ENCODE assay signal across 8 cellular contexts in genomic region chr10:7412482-7413251, GRCh38. TPM values are rescaled to one million over a fixed set of nuclear protein-coding genes. Genes with fewer than 3 reads are reported as not detected.
A peak's percentile ranks its signal among the peaks of the same experiment; 100 is the strongest.
DNase-seq lines count a peak whose midpoint lies in the region; ATAC-seq and TF ChIP-seq lines count a peak whose summit lies in the region.

No MANE protein-coding gene starts in this region.

- no peak for TF ChIP-seq POLR2A in esophagus squamous epithelium (IDR thresholded peaks at IDR 0.05)

- H3K9me3 Mint-ChIP-seq in WTC11 = no peaks in the 10 kb centered on the region

- H3K27me3 ChIP-seq in BLaER1 (peaks cover 39% of the 10 kb centered on the region), esophagus squamous epithelium (peaks cover 8 to 78% (median 12%) of the 10 kb centered on the region in 4 donors), neuron (ENCODE audit: insufficient read depth, low read length) (peaks cover 54% of the 10 kb centered on the region), aorta (ENCODE audit: control insufficient read depth in 1 of 2, insufficient read depth in 2 of 2, low read length in 1 of 2) (no peaks in the 10 kb centered on the region)

- DNase-seq in WTC11 (ENCODE audit: low spot score) = peak; percentile 71
- no peak for DNase-seq in esophagus squamous epithelium (lab: John Stamatoyannopoulos, UW)
- DNase-seq in aorta = peak; percentile 69 to 81
- no peak for DNase-seq in NAMALWA (ENCODE audit: low spot score)

- H3K36me3 ChIP-seq in BLaER1 (no peaks in the 10 kb centered on the region), esophagus squamous epithelium (no peaks in the 10 kb centered on the region), neuron (ENCODE audit: insufficient read depth, low read length) (no peaks in the 10 kb centered on the region), aorta (ENCODE audit: control insufficient read depth in 1 of 2, insufficient read depth in 2 of 2, low read length in 1 of 2) (no peaks in the 10 kb centered on the region)

- H3K4me2 ChIP-seq in BLaER1 = peak overlapping the region; percentile 96

- peaks cover 65% of the 10 kb centered on the region for H3K27me3 Mint-ChIP-seq in WTC11 (ENCODE audit: low read depth)

- WGBS in esophagus squamous epithelium, 2 donors = 2 to 9% methylated on average over 4 to 16 of the region's 62 CpGs
- 1 to 3% methylated on average over 57 to 62 of the region's 62 CpGs for WGBS in aorta, 2 donors

- ATAC-seq in WTC11 (peak; percentile 12), aorta (ENCODE audit: low FRiP score) (peak; percentile 4), GM18511 (IDR thresholded peaks at IDR 0.05; ENCODE audit: unreplicated experiment) (no peak), GM18870 (IDR thresholded peaks at IDR 0.05; ENCODE audit: unreplicated experiment) (no peak)

- peak overlapping the region; percentile 92 for H3K4me3 Mint-ChIP-seq in WTC11

- CTCF ChIA-PET in WTC11 (lab: Charles Lee) = interaction anchor here (0.6 to 5.6 kb wide), 5 partner anchors 111 to 1797 kb away, joined by 5 to 38 read pairs (median 7); no protein-coding TSS in a partner anchor

- no peaks in the 10 kb centered on the region for H3K9me3 ChIP-seq in BLaER1
- no peaks in the 10 kb centered on the region for H3K9me3 ChIP-seq in esophagus squamous epithelium
- H3K9me3 ChIP-seq in neuron (ENCODE audit: low read length) = no peaks in the 10 kb centered on the region
- H3K9me3 ChIP-seq in aorta (ENCODE audit: control insufficient read depth, low read length) = no peaks in the 10 kb centered on the region

- intact Hi-C loops in esophagus squamous epithelium (cut with DNase I) = loop anchor here (5.0 kb wide), 1 partner anchor 740 kb away; no protein-coding TSS in a partner anchor
- intact Hi-C loops in aorta (cut with DNase I) = no loop called here

- H3K9ac ChIP-seq in BLaER1 = no peak overlapping the region

- peaks cover 12% of the 10 kb centered on the region for H3K4me1 Mint-ChIP-seq in WTC11

- peak overlapping the region; percentile 17 for H2AFZ ChIP-seq in neuron (ENCODE audit: low read depth, low read length)

- no peaks in the 10 kb centered on the region for H3K36me3 Mint-ChIP-seq in WTC11

- TF ChIP-seq CTCF in WTC11 (IDR thresholded peaks at IDR 0.05) (no peak), esophagus squamous epithelium (IDR thresholded peaks at IDR 0.05) (no peak)

- H3K27ac ChIP-seq in BLaER1 (no peak overlapping the region), esophagus squamous epithelium (peak overlapping the region in 1 of 4 donors; percentile 2), aorta (ENCODE audit: low read depth in 1 of 2, low read length in 2 of 2) (no peak overlapping the region)

- no peaks in the 10 kb centered on the region for H4K20me1 ChIP-seq in BLaER1

- H3K4me1 ChIP-seq in BLaER1 (peaks cover 34% of the 10 kb centered on the region), esophagus squamous epithelium (peaks cover 28 to 56% (median 36%) of the 10 kb centered on the region in 3 donors), neuron (ENCODE audit: insufficient read depth, low read length) (peaks cover 15% of the 10 kb centered on the region), aorta (ENCODE audit: control insufficient read depth in 1 of 2, insufficient read depth in 2 of 2, low read length in 2 of 2) (no peaks in the 10 kb centered on the region)

- POLR2A ChIA-PET in WTC11 (lab: Charles Lee) = no interaction called here

- H3K27ac Mint-ChIP-seq in WTC11 = no peak overlapping the region

- peak overlapping the region; percentile 90; the same call in 1 of the 2 replicates for H3K4me3 ChIP-seq in BLaER1
- peak overlapping the region; percentile 26 to 72 (median 59) for H3K4me3 ChIP-seq in esophagus squamous epithelium
- no peak overlapping the region for H3K4me3 ChIP-seq in neuron (ENCODE audit: low read length)
- H3K4me3 ChIP-seq in aorta (ENCODE audit: low read length in 2 of 2) = no peak overlapping the region

TF ChIP-seq in WTC11, 78 proteins besides CTCF, POLR2A, EP300 and RAD21 (continues in another document):
- 0 out of 2 replicates have a peak, but pooled peaks have one; percentile 61 for TF ChIP-seq MLX (CRISPR knock-in tag; IDR thresholded peaks at IDR 0.05)
- TF ChIP-seq PRRX2 (CRISPR knock-in tag; IDR thresholded peaks at IDR 0.05) = no peak
- TF ChIP-seq TEAD1 (CRISPR knock-in tag; IDR thresholded peaks at IDR 0.05) = 0 out of 2 replicates have a peak, but pooled peaks have one; percentile 59
- TF ChIP-seq USF1 (CRISPR knock-in tag; IDR thresholded peaks at IDR 0.05) = peak; percentile 87
- peak; percentile 59; the same call in 1 of the 2 replicates for TF ChIP-seq FOXP4 (CRISPR knock-in tag; IDR thresholded peaks at IDR 0.05)
- no peak for TF ChIP-seq CBFB (CRISPR knock-in tag; IDR thresholded peaks at IDR 0.05; ENCODE audit: low read depth)
- TF ChIP-seq RELA (CRISPR knock-in tag; IDR thresholded peaks at IDR 0.05; ENCODE audit: borderline replicate concordance) = peak; percentile 70; the same call in 1 of the 2 replicates
- peak; percentile 93 for TF ChIP-seq MAX (CRISPR knock-in tag; IDR thresholded peaks at IDR 0.05)
- TF ChIP-seq ATF1 (CRISPR knock-in tag; IDR thresholded peaks at IDR 0.05) = 0 out of 2 replicates have a peak, but pooled peaks have one; percentile 31
- peak; percentile 59 for TF ChIP-seq FOXK1 (CRISPR knock-in tag; IDR thresholded peaks at IDR 0.05)
- peak; percentile 88 for TF ChIP-seq USF2 (CRISPR knock-in tag; IDR thresholded peaks at IDR 0.05)
- TF ChIP-seq AFF4 (CRISPR knock-in tag; IDR thresholded peaks at IDR 0.05; ENCODE audit: borderline replicate concordance) = no peak

RNA-seq across cellular contexts. Expression of gene SFMBT2, which starts 1.8 kb away (rescaled TPM):
- total RNA-seq in WTC11 (2021) (10.9 to 14.3 TPM (median 12.0 TPM) in 3 replicates), esophagus squamous epithelium (1 to 10 TPM in 3 of 4 donors, under 1 TPM in 1; 0.72 to 5.0 (median 1.4) TPM), aorta (10 to 100 TPM in 1 of 2 donors, 1 to 10 TPM in 1; 9.2 to 20.3 TPM)
- 1 to 10 TPM in 1 of 2 donors, under 1 TPM in 1; 0.36 to 1.1 TPM for polyA plus RNA-seq in aorta

Comparison
In these comparisons a context has a peak if more than half of its experiments do, and no peak if none do; other contexts are left out.
1. H3K4me3 ChIP-seq: peak in BLaER1 (single experiment) and esophagus squamous epithelium (4 of 4); none in neuron (single experiment) and aorta (0 of 2).
2. ATAC-seq: peak in WTC11 (single experiment) and aorta (single experiment); none in GM18511 (single experiment) and GM18870 (single experiment).
3. DNase-seq: peak in WTC11 (single experiment) and aorta (2 of 2); none in esophagus squamous epithelium (single experiment) and NAMALWA (single experiment).